1 cellular context compared by ENCODE assay signal in the genomic region with DNA sequence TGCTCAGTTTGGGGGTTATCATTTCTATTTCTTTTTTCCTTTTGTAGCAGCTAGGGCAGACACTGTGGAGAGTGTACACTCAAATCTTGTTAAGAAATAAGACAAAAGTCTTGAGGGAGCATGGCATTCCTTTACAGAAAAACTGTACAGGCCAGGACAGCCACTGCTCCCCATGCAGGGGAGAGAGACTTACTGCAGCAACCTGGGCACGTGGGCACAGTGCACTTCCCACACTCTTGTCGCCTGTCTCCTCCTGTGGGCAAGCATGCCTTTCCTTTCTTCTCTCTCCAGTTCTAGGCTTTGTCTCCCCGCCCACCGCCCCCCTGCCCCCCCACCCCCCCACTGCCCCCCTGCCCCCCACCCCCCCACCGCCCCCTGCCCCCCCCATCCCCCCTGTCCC.
A peak's percentile ranks its signal among the peaks of the same experiment; 100 is the strongest.
TF ChIP-seq lines count a peak whose summit lies in the region.

No MANE protein-coding gene starts in this region.

TF ChIP-seq in H1, 55 proteins besides CTCF, POLR2A, EP300 and RAD21:
- TF ChIP-seq, protein P1, sequence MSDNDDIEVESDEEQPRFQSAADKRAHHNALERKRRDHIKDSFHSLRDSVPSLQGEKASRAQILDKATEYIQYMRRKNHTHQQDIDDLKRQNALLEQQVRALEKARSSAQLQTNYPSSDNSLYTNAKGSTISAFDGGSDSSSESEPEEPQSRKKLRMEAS (IDR thresholded peaks at IDR 0.05), result peak; percentile 60
- no peak for TF ChIP-seq TAF1 (IDR thresholded peaks at IDR 0.05; ENCODE audit: low read depth, low read length)
